13 cellular contexts compared by ENCODE assay signal in genomic region chr10:17003666-17004065, GRCh38.
DNase-seq lines count a peak whose midpoint lies in the region; ATAC-seq, FAIRE-seq and TF ChIP-seq lines count a peak whose summit lies in the region.
"Had no signal": no experiment of that assay in that cellular context is flagged by ENCODE, and none has a peak within 500 bp of the region (broad histone marks: within the 10 kb centered on the region; RNA-seq: fewer than 3 reads in every experiment).

No MANE protein-coding gene starts in this region.

- CTCF ChIA-PET in K562 (lab: Yijun Ruan, JAX; ENCODE audit: low intra/inter-chr PET ratio) = interaction anchor here (0.7 kb wide), 1 partner anchor 38 kb away, joined by 3 read pairs; no protein-coding TSS in a partner anchor

- DNase-seq in right atrium auricular region (ENCODE audit: low spot score) (no peak), cardiac septum (ENCODE audit: low spot score) (no peak), K562 (ENCODE audit: extremely low read depth in 1 of 4, low spot score in 3 of 4) (no peak), uterus (no peak), mucosa of gallbladder (ENCODE audit: low spot score) (no peak), UCSD-AML1 (lab: John Stamatoyannopoulos, UW; ENCODE audit: unreplicated experiment) (no peak), GDM1 (lab: John Stamatoyannopoulos, UW) (no peak)
- DNase-seq in natural killer cell treated with Interleukin-12 subunit alpha and Interleukin-12 subunit beta and Interleukin-15 and Interleukin-18, amount 100 ng/mL, for 72 hours (ENCODE audit: low spot score) = no peak
- DNase-seq: NCI-H1092, NCI-H526, upper lobe of left lung had no signal

- H3K9me3 ChIP-seq in right atrium auricular region = peaks cover 0 to 6% of the 10 kb centered on the region in 2 donors
- no peaks in the 10 kb centered on the region for H3K9me3 ChIP-seq in K562 (replicated peaks; ENCODE audit: control insufficient read depth, insufficient read depth, low read depth, low read length)
- no peaks in the 10 kb centered on the region for H3K9me3 ChIP-seq in uterus
- H3K9me3 ChIP-seq: upper lobe of left lung had no signal

- no peaks in the 10 kb centered on the region for H4K20me1 ChIP-seq in K562 (replicated peaks; ENCODE audit: control insufficient read depth, insufficient read depth, low read length)

- BruUV-seq in K562 (replicated peaks; lab: Mats Ljungman, UMichigan) = no TSS peak

- H3K27me3 ChIP-seq in right atrium auricular region (no peaks in the 10 kb centered on the region), K562 (ENCODE audit: control insufficient read depth in 2 of 2, insufficient read depth in 2 of 2, low read length in 2 of 2) (0 out of 5 replicates have a peak, but pooled peaks cover 0 to 5% of the 10 kb centered on the region in 2 experiments), uterus (no peaks in the 10 kb centered on the region)
- H3K27me3 ChIP-seq: upper lobe of left lung had no signal

- H3K4me1 ChIP-seq in right atrium auricular region (peaks cover 0 to 23% of the 10 kb centered on the region in 2 donors), K562 (replicated peaks in 1 of 2; ENCODE audit: control insufficient read depth in 2 of 2, insufficient read depth in 2 of 2, low read length in 2 of 2) (no peaks in the 10 kb centered on the region; a peak in 2 of 5 replicates), uterus (no peaks in the 10 kb centered on the region)

- no peak for TF ChIP-seq EP300 in K562 (IDR thresholded peaks at IDR 0.05; ENCODE audit: low read length)

- intact Hi-C loops in cardiac septum (cut with DNase I) = no loop called here
- intact Hi-C loops in K562 (cut with micrococcal nuclease) = loop anchor here (2.0 to 5.0 kb wide), 2 partner anchors 51 to 225 kb away; partner anchors contain the start of gene VIM
- intact Hi-C loops in uterus (cut with DNase I; ENCODE audit: low total_unique reads) = no loop called here

- no peak overlapping the region for H3K9ac ChIP-seq in K562 (ENCODE audit: insufficient read depth in 1 of 2, low read depth in 2 of 2, low read length in 2 of 2)

- H3K4me2 ChIP-seq in K562 (ENCODE audit: insufficient read depth, low read length) = no peak overlapping the region

- FAIRE-seq in K562 (lab: Jason Lieb, UNC) = no peak

- POLR2A ChIA-PET in K562 (lab: Yijun Ruan, JAX) = interaction anchor here (0.5 kb wide), 1 partner anchor 21 kb away, joined by 3 read pairs; no protein-coding TSS in a partner anchor

- peaks cover 31 to 39% of the 10 kb centered on the region in 2 donors for H3K27me3 Mint-ChIP-seq in natural killer cell treated with Interleukin-12 subunit alpha and Interleukin-12 subunit beta and Interleukin-15 and Interleukin-18, amount 100 ng/mL, for 72 hours

- H3K4me1 Mint-ChIP-seq in natural killer cell treated with Interleukin-12 subunit alpha and Interleukin-12 subunit beta and Interleukin-15 and Interleukin-18, amount 100 ng/mL, for 72 hours (ENCODE audit: low read depth in 2 of 2) = peaks cover 32 to 33% of the 10 kb centered on the region in 2 donors

- no peak for TF ChIP-seq RAD21 in K562 (CRISPR knock-in tag; conservative IDR thresholded peaks at IDR 0.05 in 1 of 2, IDR thresholded peaks at IDR 0.05 in 1 of 2)

- in situ Hi-C loops in K562 (cut with MboI) = no loop called here

- H3K36me3 ChIP-seq in right atrium auricular region = no peaks in the 10 kb centered on the region
- H3K36me3 ChIP-seq in K562 (ENCODE audit: control insufficient read depth, insufficient read depth, low read length) = no peaks in the 10 kb centered on the region
- no peaks in the 10 kb centered on the region for H3K36me3 ChIP-seq in uterus
- H3K36me3 ChIP-seq: upper lobe of left lung had no signal

- H3K4me3 ChIP-seq in right atrium auricular region (no peak overlapping the region), K562 (no peak overlapping the region), uterus (no peak overlapping the region)
- H3K4me3 ChIP-seq: SK-N-MC, upper lobe of left lung had no signal

- peaks cover 5% of the 10 kb centered on the region for H3K36me3 Mint-ChIP-seq in natural killer cell treated with Interleukin-12 subunit alpha and Interleukin-12 subunit beta and Interleukin-15 and Interleukin-18, amount 100 ng/mL, for 72 hours

- no peak overlapping the region for H2AFZ ChIP-seq in K562 (ENCODE audit: low read depth, low read length)

- H3K4me3 Mint-ChIP-seq in natural killer cell treated with Interleukin-12 subunit alpha and Interleukin-12 subunit beta and Interleukin-15 and Interleukin-18, amount 100 ng/mL, for 72 hours = peak overlapping the region; percentile 7
- H3K4me3 Mint-ChIP-seq: activated CD4-positive, alpha-beta memory T cell treated with anti-CD3 and anti-CD28 coated beads for 36 hours had no signal

- TF ChIP-seq CTCF in right atrium auricular region (IDR thresholded peaks at IDR 0.05) (no peak), K562 (IDR thresholded peaks at IDR 0.05 in 2 of 3, conservative IDR thresholded peaks at IDR 0.05 in 1 of 3; ENCODE audit: insufficient read depth in 2 of 3, low read depth in 1 of 3, low read length in 3 of 3) (no peak), uterus (IDR thresholded peaks at IDR 0.05) (no peak)

- no peaks in the 10 kb centered on the region for H3K9me3 Mint-ChIP-seq in natural killer cell treated with Interleukin-12 subunit alpha and Interleukin-12 subunit beta and Interleukin-15 and Interleukin-18, amount 100 ng/mL, for 72 hours
- H3K9me3 Mint-ChIP-seq: activated CD4-positive, alpha-beta memory T cell treated with anti-CD3 and anti-CD28 coated beads for 36 hours had no signal

- H3K27ac Mint-ChIP-seq in natural killer cell treated with Interleukin-12 subunit alpha and Interleukin-12 subunit beta and Interleukin-15 and Interleukin-18, amount 100 ng/mL, for 72 hours = peak overlapping the region in 1 of 2 donors; percentile 29

- H3K27ac ChIP-seq in right atrium auricular region (peak overlapping the region; percentile 50 to 79), K562 (ENCODE audit: extremely low read depth, low read depth, low read length) (no peak overlapping the region), uterus (peak overlapping the region; percentile 75 to 77)
- H3K27ac ChIP-seq: SK-N-MC had no signal

- WGBS in K562 (ENCODE audit: insufficient coverage, low coverage, missing lambda C conversion rate) = 21% methylated on average over 5 of the region's 5 CpGs

- TF ChIP-seq POLR2A in K562 (conservative IDR thresholded peaks at IDR 0.05) (no peak), uterus (IDR thresholded peaks at IDR 0.05) (no peak)

- H3K79me2 ChIP-seq in K562 (ENCODE audit: control insufficient read depth, insufficient read depth, low read length) = no peaks in the 10 kb centered on the region

- H3K9me1 ChIP-seq in K562 (ENCODE audit: control insufficient read depth, insufficient read depth, low read length) = no peaks in the 10 kb centered on the region

- ATAC-seq in K562 = no peak
- ATAC-seq in natural killer cell treated with Interleukin-12 subunit alpha and Interleukin-12 subunit beta and Interleukin-15 and Interleukin-18, amount 100 ng/mL, for 72 hours = no peak

TF ChIP-seq in K562, 482 proteins besides CTCF, POLR2A, EP300 and RAD21 (continues in another document):
- TF ChIP-seq MEF2D (tag; conservative IDR thresholded peaks at IDR 0.05; ENCODE audit: low read depth) (0 out of 2 replicates have a peak, but pooled peaks have one; percentile 30), SIRT6 (IDR thresholded peaks at IDR 0.05; ENCODE audit: low read depth, low read length) (no peak), RAD51 (IDR thresholded peaks at IDR 0.05; ENCODE audit: borderline replicate concordance, low read depth) (no peak), POLR2H (tag; IDR thresholded peaks at IDR 0.05; ENCODE audit: low read depth) (no peak), MECOM (CRISPR knock-in tag; IDR thresholded peaks at IDR 0.05) (0 out of 2 replicates have a peak, but pooled peaks have one; percentile 12), ZNF146 (CRISPR knock-in tag; IDR thresholded peaks at IDR 0.05; ENCODE audit: unreplicated experiment) (no peak), NR2C1 (IDR thresholded peaks at IDR 0.05) (no peak), NR2C1 (tag; IDR thresholded peaks at IDR 0.05) (peak; percentile 30; the same call in 1 of the 2 replicates), ETS2 (tag; IDR thresholded peaks at IDR 0.05; ENCODE audit: borderline replicate concordance, poor library complexity, severe bottlenecking) (no peak), ZNF23 (CRISPR knock-in tag; IDR thresholded peaks at IDR 0.05) (no peak), GATAD2A (IDR thresholded peaks at IDR 0.05) (no peak), TSHZ1 (CRISPR knock-in tag; IDR thresholded peaks at IDR 0.05) (no peak), CBFB (CRISPR knock-in tag; IDR thresholded peaks at IDR 0.05) (no peak)
